Comparison of ENCODE assay signal across 8 cellular contexts in genomic region chr20:18287915-18288747, GRCh38. TPM values are rescaled to one million over a fixed set of nuclear protein-coding genes. Genes with fewer than 3 reads are reported as not detected.
DNase-seq lines count a peak whose midpoint lies in the region; ATAC-seq, FAIRE-seq and TF ChIP-seq lines count a peak whose summit lies in the region.

Gene ZNF133 (plus strand): TSS chr20:18288527. CDS start chr20:18305687, 17,160 bp downstream.

- H3K4me1 ChIP-seq in HUES48 (ENCODE audit: control insufficient read depth, insufficient read depth, low read length), result peaks cover 6% of the 10 kb centered on the region
- H3K4me1 ChIP-seq in NT2/D1 (ENCODE audit: insufficient read depth, insufficient read length), result no peaks in the 10 kb centered on the region
- H3K4me1 ChIP-seq in endodermal cell (ENCODE audit: control insufficient read depth, insufficient read depth, low read length), result peaks cover 3% of the 10 kb centered on the region
- H3K4me1 ChIP-seq in mesodermal cell (ENCODE audit: control insufficient read depth, insufficient read depth, low read length, poor library complexity, severe bottlenecking), result no peaks in the 10 kb centered on the region

- H3K27ac ChIP-seq in HUES48 (ENCODE audit: low read depth, low read length), result peak within 1 kb of the TSS; percentile 84
- peak within 1 kb of the TSS; percentile 69 for H3K27ac ChIP-seq in endodermal cell (ENCODE audit: low read depth, low read length)
- peak within 1 kb of the TSS; percentile 90 for H3K27ac ChIP-seq in mesodermal cell (ENCODE audit: low read depth, low read length, severe bottlenecking)

- peak within 1 kb of the TSS; percentile 99 for H3K27ac Mint-ChIP-seq in endodermal cell

- H3K9me3 ChIP-seq in HUES48 (ENCODE audit: control insufficient read depth, insufficient read depth, low read length) (peaks cover 11% of the 10 kb centered on the region), NT2/D1 (ENCODE audit: insufficient read depth, low read length) (peaks cover 7% of the 10 kb centered on the region), endodermal cell (ENCODE audit: control insufficient read depth, low read length) (peaks cover 35% of the 10 kb centered on the region), mesodermal cell (ENCODE audit: control insufficient read depth, low read length) (peaks cover 10% of the 10 kb centered on the region)

- H3K36me3 ChIP-seq in HUES48 (ENCODE audit: control insufficient read depth, insufficient read depth, low read length) (peaks cover 14% of the 10 kb centered on the region; the same call in 1 of the 2 replicates), NT2/D1 (ENCODE audit: insufficient read depth, insufficient read length, low read length) (peaks cover 23% of the 10 kb centered on the region), endodermal cell (ENCODE audit: control insufficient read depth, insufficient read depth, low read length) (peaks cover 8% of the 10 kb centered on the region), mesodermal cell (ENCODE audit: control insufficient read depth, insufficient read depth, low read length) (peaks cover 19% of the 10 kb centered on the region)

- no peaks in the 10 kb centered on the region for H3K27me3 ChIP-seq in HUES48 (ENCODE audit: control insufficient read depth, insufficient read depth, low read length)
- peaks cover 3% of the 10 kb centered on the region for H3K27me3 ChIP-seq in NT2/D1 (ENCODE audit: insufficient read depth, insufficient read length)
- H3K27me3 ChIP-seq in endodermal cell (ENCODE audit: control insufficient read depth, insufficient read depth, low read length, poor library complexity, severe bottlenecking), result peaks cover 8% of the 10 kb centered on the region

- H3K9ac ChIP-seq in HUES48 (ENCODE audit: low read depth, low read length), result peak within 1 kb of the TSS; percentile 92
- H3K9ac ChIP-seq in NT2/D1 (ENCODE audit: insufficient read length, low read depth), result peak within 1 kb of the TSS; percentile 90
- peak within 1 kb of the TSS; percentile 80 for H3K9ac ChIP-seq in endodermal cell (ENCODE audit: extremely low read depth, low read length, poor library complexity, severe bottlenecking)

- peak within 1 kb of the TSS; percentile 99 for H3K4me3 Mint-ChIP-seq in endodermal cell

- peaks cover 13% of the 10 kb centered on the region for H3K4me1 Mint-ChIP-seq in endodermal cell

- DNase-seq in D721Med (ENCODE audit: insufficient read length, low spot score) (peak; percentile 46), NT2/D1 (ENCODE audit: low read depth, low spot score) (peak; percentile 87), endodermal cell (peak; percentile 99)
- peak; percentile 93 for DNase-seq in activated CD8-positive, alpha-beta memory T cell treated with anti-CD3 and anti-CD28 coated beads, Interleukin-2, amount 50 U/mL, for 24 hours (ENCODE audit: extremely low read depth)
- DNase-seq in stimulated activated CD8-positive, alpha-beta memory T cell treated with anti-CD3 and anti-CD28 coated beads, Interleukin-15, amount 100 ng/mL, for 24 hours (ENCODE audit: low read depth), result peak; percentile 99

- peaks cover 29% of the 10 kb centered on the region for H3K9me3 Mint-ChIP-seq in endodermal cell

- WGBS in endodermal cell (ENCODE audit: insufficient coverage in 1 of 2, insufficient read length in 1 of 2), 2 experiments, result 1 to 4% methylated on average over 18 to 63 of the region's 63 CpGs
- WGBS in mesodermal cell (ENCODE audit: insufficient coverage in 2 of 2), 2 experiments, result 1% methylated on average over 52 to 59 of the region's 63 CpGs

- ATAC-seq in GM21423 (IDR thresholded peaks at IDR 0.05; ENCODE audit: unreplicated experiment), result peak; percentile 96

- H3K27me3 Mint-ChIP-seq in endodermal cell (ENCODE audit: insufficient read depth), result peaks cover 26% of the 10 kb centered on the region

- FAIRE-seq in D721Med (lab: Jason Lieb, UNC), result no peak

- H3K4me3 ChIP-seq in HUES48 (ENCODE audit: low read depth, low read length) (peak within 1 kb of the TSS; percentile 98), NT2/D1 (ENCODE audit: insufficient read length, low read depth) (peak within 1 kb of the TSS; percentile 92), endodermal cell (ENCODE audit: low read length) (peak within 1 kb of the TSS; percentile 91), mesodermal cell (ENCODE audit: extremely low read depth, insufficient read depth, low read length, poor library complexity, severe bottlenecking) (peak within 1 kb of the TSS; percentile 95)

- peaks cover 24% of the 10 kb centered on the region for H3K36me3 Mint-ChIP-seq in endodermal cell (ENCODE audit: low read depth)

- peak; percentile 21 for TF ChIP-seq CTCF in D721Med (IDR thresholded peaks at IDR 0.05; ENCODE audit: insufficient read depth, missing control alignments)
- TF ChIP-seq CTCF in endodermal cell (conservative IDR thresholded peaks at IDR 0.05), result peak; percentile 16

RNA-seq across cellular contexts. Expression of gene ZNF133, which starts in this region (rescaled TPM):
- total RNA-seq in endodermal cell, result 10 to 100 TPM; 16.7 to 22.9 TPM
- 13.5 TPM for polyA plus RNA-seq in endodermal cell (2013, experiment 1 of 2)
- polyA plus RNA-seq in endodermal cell (2013, experiment 2 of 2), result 14.1 TPM
- 16.6 TPM for polyA plus RNA-seq in mesodermal cell (2013, experiment 1 of 2)
- polyA plus RNA-seq in mesodermal cell (2013, experiment 2 of 2), result 12.8 TPM

Comparison
In these comparisons a context has a peak if more than half of its experiments do, and no peak if none do; other contexts are left out.
1. Peak in every context shown above with its lines: DNase-seq, ATAC-seq, H3K4me3 ChIP-seq and H3K27ac ChIP-seq.
2. DNase-seq: peak in every context shown above with its lines; median percentile 99 in endodermal cell; 99 in stimulated activated CD8-positive, alpha-beta memory T cell treated with anti-CD3 and anti-CD28 coated beads, Interleukin-15, amount 100 ng/mL, for 24 hours; 93 in activated CD8-positive, alpha-beta memory T cell treated with anti-CD3 and anti-CD28 coated beads, Interleukin-2, amount 50 U/mL, for 24 hours; 87 in NT2/D1; 46 in D721Med.